ENCODE assay signal across 8 cellular contexts in genomic region chr12:95548539-95549391, GRCh38. TPM values are rescaled to one million over a fixed set of nuclear protein-coding genes. Genes with fewer than 3 reads are reported as not detected.
DNase-seq lines count a peak whose midpoint lies in the region; ATAC-seq and TF ChIP-seq lines count a peak whose summit lies in the region.

No MANE protein-coding gene starts in this region.

- ATAC-seq in heart right ventricle, result peak; percentile 75 to 91 (median 83)
- no peak for ATAC-seq in HG03442 (IDR thresholded peaks at IDR 0.05; ENCODE audit: unreplicated experiment)

- H4K20me1 ChIP-seq in PC-9 (ENCODE audit: insufficient read depth), result no peaks in the 10 kb centered on the region

- no peaks in the 10 kb centered on the region for H3K79me2 ChIP-seq in PC-9 (ENCODE audit: low read depth)

- peaks cover 6% of the 10 kb centered on the region for H3K4me1 Mint-ChIP-seq in type B pancreatic cell (ENCODE audit: unreplicated experiment)

- peak overlapping the region; percentile 86 for H3K4me3 Mint-ChIP-seq in type B pancreatic cell

- CTCF ChIA-PET in PC-9 (lab: Charles Lee), result no interaction called here

- no TSS peak for BruUV-seq in PC-9 (replicated peaks; lab: Mats Ljungman, UMichigan)

- no peaks in the 10 kb centered on the region for H3K36me3 Mint-ChIP-seq in type B pancreatic cell

- intact Hi-C loops in PC-9 (cut with micrococcal nuclease; ENCODE audit: unreplicated experiment) (no loop called here), heart right ventricle (cut with DNase I) (no loop called here), posterior vena cava (cut with DNase I) (no loop called here)

- no peaks in the 10 kb centered on the region; the same call in 1 of the 2 replicates for H3K4me1 ChIP-seq in PC-9 (replicated peaks; ENCODE audit: insufficient read depth)
- H3K4me1 ChIP-seq in heart right ventricle, result peaks cover 0 to 14% (median 9%) of the 10 kb centered on the region in 9 donors

- peaks cover 7% of the 10 kb centered on the region for H3K9me3 Mint-ChIP-seq in type B pancreatic cell

- H3K9me3 ChIP-seq in PC-9 (ENCODE audit: insufficient read depth, low read depth), result peaks cover 4% of the 10 kb centered on the region; the same call in 1 of the 2 replicates
- H3K9me3 ChIP-seq in heart right ventricle, result peaks cover 0 to 9% (median 0%) of the 10 kb centered on the region in 11 donors

- no peak overlapping the region for H3K27ac Mint-ChIP-seq in type B pancreatic cell

- POLR2A ChIA-PET in PC-9 (lab: Charles Lee; ENCODE audit: unreplicated experiment), result no interaction called here

- in situ Hi-C loops in KBM-7 (cut with MboI; ENCODE audit: low pct_unique_long_range_greater_than_20kb, low sequenced_read_pairs), result loop anchor here (25.0 kb wide), 1 partner anchor 436 kb away; no protein-coding TSS in a partner anchor

- H3K4me2 ChIP-seq in PC-9, result peak overlapping the region; percentile 79

- peaks cover 84% of the 10 kb centered on the region for H3K27me3 Mint-ChIP-seq in type B pancreatic cell

- H3F3A ChIP-seq in PC-9 (ENCODE audit: insufficient read depth, low read depth), result no peaks in the 10 kb centered on the region

- no peaks in the 10 kb centered on the region for H3K9me2 ChIP-seq in PC-9 (ENCODE audit: insufficient read depth)

- H3K27ac ChIP-seq in PC-9 (no peak overlapping the region), heart right ventricle (peak overlapping the region in 4 of 10 donors; percentile 31 to 53 (median 38))

- 5 to 6% methylated on average over 63 to 98 of the region's 98 CpGs for WGBS in heart right ventricle, 2 donors

- H2AFZ ChIP-seq in PC-9, result peak overlapping the region; percentile 84

- H3K4me3 ChIP-seq in PC-9 (peak overlapping the region; percentile 57), heart right ventricle (peak overlapping the region; percentile 53 to 83 (median 75))

- DNase-seq in GM10266 (ENCODE audit: extremely low spot score), result peak; percentile 34
- DNase-seq in PC-9, result no peak
- peak; percentile 83 for DNase-seq in activated naive CD4-positive, alpha-beta T cell treated with anti-CD3 and anti-CD28 coated beads, Interleukin-2, amount 50 U/mL, for 16 hours
- DNase-seq in heart right ventricle, result peak; percentile 20 to 48
- peak; percentile 82 for DNase-seq in posterior vena cava (ENCODE audit: low spot score)
- DNase-seq in type B pancreatic cell (ENCODE audit: extremely low spot score, unreplicated experiment), result peak; percentile 69
- DNase-seq in KBM-7, result no peak

- H3K27me3 ChIP-seq in PC-9 (ENCODE audit: insufficient read depth, low read depth), result no peaks in the 10 kb centered on the region
- H3K27me3 ChIP-seq in heart right ventricle, result peaks cover 0 to 55% (median 18%) of the 10 kb centered on the region in 7 donors

- TF ChIP-seq CTCF in GM10266 (IDR thresholded peaks at IDR 0.05; ENCODE audit: control insufficient read depth, insufficient read depth, low read depth, missing control alignments), result no peak
- TF ChIP-seq CTCF in PC-9 (conservative IDR thresholded peaks at IDR 0.05), result no peak
- TF ChIP-seq CTCF in heart right ventricle (IDR thresholded peaks at IDR 0.05), result no peak
- no peak for TF ChIP-seq CTCF in type B pancreatic cell (conservative IDR thresholded peaks at IDR 0.05)

- H3K36me3 ChIP-seq in PC-9 (ENCODE audit: low read depth), result no peaks in the 10 kb centered on the region
- H3K36me3 ChIP-seq in heart right ventricle, result no peaks in the 10 kb centered on the region

RNA-seq across cellular contexts. Expression of gene USP44, which starts 2.5 kb away (rescaled TPM):
- 1.0 and 1.3 TPM in 2 replicates for total RNA-seq in PC-9 (2021)
- total RNA-seq in heart right ventricle, result under 1 TPM in 9 of 10 donors, not detected in 1; 0.19 to 0.89 (median 0.31) TPM
- polyA plus RNA-seq in heart right ventricle, result under 1 TPM; 0.06 to 0.73 TPM
- 1 to 10 TPM; 1.3 to 1.8 TPM for total RNA-seq in posterior vena cava
- 0.69 and 0.80 TPM in 2 replicates for total RNA-seq in type B pancreatic cell (ENCODE audit: low replicate concordance)

Comparison
In these comparisons a context has a peak if more than half of its experiments do, and no peak if none do; other contexts are left out.
1. DNase-seq: peak in GM10266 (single experiment), activated naive CD4-positive, alpha-beta T cell treated with anti-CD3 and anti-CD28 coated beads, Interleukin-2, amount 50 U/mL, for 16 hours (single experiment), heart right ventricle (2 of 2), posterior vena cava (single experiment) and type B pancreatic cell (single experiment); none in PC-9 (0 of 2) and KBM-7 (single experiment).